In genomic region chr6:80336906-80337305, GRCh38 we compare ENCODE assay signal across 20 cellular contexts.
DNase-seq lines count a peak whose midpoint lies in the region; FAIRE-seq and TF ChIP-seq lines count a peak whose summit lies in the region.
"Had no signal": no experiment of that assay in that cellular context is flagged by ENCODE, and none has a peak within 500 bp of the region (broad histone marks: within the 10 kb centered on the region; RNA-seq: fewer than 3 reads in every experiment).

No MANE protein-coding gene starts in this region.

- H3K4me3 Mint-ChIP-seq in nephron: no peak overlapping the region
- H3K4me3 Mint-ChIP-seq: CD8-positive, alpha-beta T cell; H9; HFFc6 had no signal

- TF ChIP-seq CTCF in nephron (IDR thresholded peaks at IDR 0.05; ENCODE audit: unreplicated experiment in 3 of 3) (no peak), GM13977 (IDR thresholded peaks at IDR 0.05; ENCODE audit: extremely low read depth, insufficient read depth, missing control alignments) (no peak)

- FAIRE-seq in colon (lab: Jason Lieb, UNC): peak; percentile 38
- FAIRE-seq in RCC 7860 (lab: Jason Lieb, UNC): no peak
- FAIRE-seq: K562 had no signal

- H3K36me3 Mint-ChIP-seq in nephron (ENCODE audit: low read depth): no peaks in the 10 kb centered on the region
- H3K36me3 Mint-ChIP-seq: CD8-positive, alpha-beta T cell had no signal

- in situ Hi-C loops in GM13977 (cut with MboI; ENCODE audit: low pct_unique_long_range_greater_than_20kb, low sequenced_read_pairs, unreplicated experiment): no loop called here

- H3K27ac Mint-ChIP-seq in nephron: peak overlapping the region in 2 of 3 experiments; percentile 5 to 80
- H3K27ac Mint-ChIP-seq: CD8-positive, alpha-beta T cell; HFFc6 had no signal

- DNase-seq in DMS 273 treated with DMSO at 0.1 percent for 48 hours (lab: John Stamatoyannopoulos, UW) (peak; percentile 10), M059J (ENCODE audit: low read depth) (peak; percentile 34), GM13977 (ENCODE audit: low spot score) (no peak), NCI-H510A treated with DMSO at 0.1 percent for 48 hours (lab: John Stamatoyannopoulos, UW) (no peak), RCC 7860 (ENCODE audit: low spot score) (no peak)
- DNase-seq: AML-193; C1 segment of cervical spinal cord; CD8-positive, alpha-beta T cell; DMS53; H9; HFFc6; NCI-H1092 treated with DMSO at 0.1 percent for 48 hours; NCI-H1436 treated with DMSO at 0.1 percent for 48 hours; NCI-H2029; NCI-H345; NCI-H524 treated with DMSO at 0.1 percent for 48 hours; SHP77 treated with DMSO at 0.1 percent for 48 hours had no signal

- H3K27me3 Mint-ChIP-seq in nephron (ENCODE audit: low read depth): no peaks in the 10 kb centered on the region

- H3K9me3 Mint-ChIP-seq in nephron: no peaks in the 10 kb centered on the region
- H3K9me3 Mint-ChIP-seq: CD8-positive, alpha-beta T cell; H9; HFFc6 had no signal

- H3K4me1 Mint-ChIP-seq in nephron: peaks cover 44% of the 10 kb centered on the region

Comparison
In these comparisons a context has a peak if more than half of its experiments do, and no peak if none do; other contexts are left out.
1. DNase-seq: peak in DMS 273 treated with DMSO at 0.1 percent for 48 hours (single experiment) and M059J (single experiment); none in GM13977 (single experiment), NCI-H510A treated with DMSO at 0.1 percent for 48 hours (single experiment) and RCC 7860 (single experiment).